28 cellular contexts compared by ENCODE assay signal in genomic region chr22:34015642-34016041, GRCh38.
"Had no signal": no experiment of that assay in that cellular context is flagged by ENCODE, and none has a peak within 500 bp of the region (broad histone marks: within the 10 kb centered on the region; RNA-seq: fewer than 3 reads in every experiment).

No MANE protein-coding gene starts in this region.

- H3K27me3 ChIP-seq: hepatocyte, ovary, stomach, testis, thyroid gland, transverse colon, upper lobe of left lung, vagina had no signal

- H3K36me3 ChIP-seq: left ventricle myocardium inferior, ovary, prostate gland, stomach, thyroid gland, transverse colon, upper lobe of left lung, vagina had no signal

- H3K79me2 ChIP-seq: hepatocyte had no signal

- ATAC-seq: mucosa of descending colon; naive thymus-derived CD4-positive, alpha-beta T cell; natural killer cell treated with Interleukin-12 subunit alpha and Interleukin-12 subunit beta and Interleukin-15 and Interleukin-18, amount 100 ng/mL, for 72 hours; right cardiac atrium; sciatic nerve; stimulated activated naive B cell treated with anti-CD40 and anti-IgM and Interleukin-4, amounts not matched to agents 10 μg/mL and 1 μg/mL and 100 μg/mL, for 72 hours; stimulated activated naive CD8-positive, alpha-beta T cell treated with anti-CD3 and anti-CD28 coated beads, Interleukin-15, Interleukin-2, amounts not matched to agents 100 U/mL and 50 U/mL, for 24 hours had no signal

- H3K4me3 ChIP-seq: hepatocyte, left ventricle myocardium inferior, lung, mucosa of descending colon, ovary, prostate gland, skin epidermis, stomach, testis, thyroid gland, transverse colon, upper lobe of left lung, vagina had no signal

- H3K4me1 ChIP-seq: left ventricle myocardium inferior, prostate gland, stomach, testis, thyroid gland, transverse colon, upper lobe of left lung, vagina had no signal

- H3K4me1 Mint-ChIP-seq: memory B cell; naive thymus-derived CD4-positive, alpha-beta T cell; stimulated activated naive B cell treated with anti-CD40 and anti-IgM and Interleukin-4, amounts not matched to agents 10 μg/mL and 1 μg/mL and 100 μg/mL, for 72 hours had no signal

- H2AFZ ChIP-seq: hepatocyte had no signal

- H3K36me3 Mint-ChIP-seq: stimulated activated naive B cell treated with anti-CD40 and anti-IgM and Interleukin-4, amounts not matched to agents 10 μg/mL and 1 μg/mL and 100 μg/mL, for 72 hours had no signal

- H3K27ac ChIP-seq: hepatocyte, left ventricle myocardium inferior, ovary, prostate gland, skin epidermis, stomach, testis, thyroid gland, transverse colon, upper lobe of left lung, vagina had no signal

- H3K4me2 ChIP-seq: hepatocyte had no signal

- H3K27ac Mint-ChIP-seq: memory B cell; naive thymus-derived CD4-positive, alpha-beta T cell; natural killer cell treated with Interleukin-12 subunit alpha and Interleukin-12 subunit beta and Interleukin-15 and Interleukin-18, amount 100 ng/mL, for 72 hours; stimulated activated naive B cell treated with anti-CD40 and anti-IgM and Interleukin-4, amounts not matched to agents 10 μg/mL and 1 μg/mL and 100 μg/mL, for 72 hours had no signal

- H3K9me3 ChIP-seq: ovary, prostate gland, testis, thyroid gland, vagina had no signal

- H3K4me3 Mint-ChIP-seq: memory B cell; naive thymus-derived CD4-positive, alpha-beta T cell; natural killer cell treated with Interleukin-12 subunit alpha and Interleukin-12 subunit beta and Interleukin-15 and Interleukin-18, amount 100 ng/mL, for 72 hours; stimulated activated naive B cell treated with anti-CD40 and anti-IgM and Interleukin-4, amounts not matched to agents 10 μg/mL and 1 μg/mL and 100 μg/mL, for 72 hours had no signal

- DNase-seq: islet precursor cell; left ventricle myocardium inferior; midbrain; mucosa of descending colon; naive thymus-derived CD4-positive, alpha-beta T cell; ovary; posterior cingulate gyrus; retina; right cardiac atrium; stimulated activated CD4-positive, alpha-beta T cell treated with anti-CD3 and anti-CD28 coated beads, Interleukin-12 subunit alpha, Interleukin-12 subunit beta, amount 100 ng/mL, for 4 hours; stimulated activated CD4-positive, alpha-beta T cell treated with anti-CD3 and anti-CD28 coated beads, Interleukin-15, amount 100 ng/mL, for 24 hours; stimulated activated CD4-positive, alpha-beta T cell treated with anti-CD3 and anti-CD28 coated beads, Interleukin-2, amount 100 ng/mL, for 24 hours; stimulated activated CD4-positive, alpha-beta T cell treated with anti-CD3 and anti-CD28 coated beads, Interleukin-4, amount 100 ng/mL, for 1 hour; stimulated activated naive B cell treated with anti-CD40 and anti-IgM and Interleukin-4, amounts not matched to agents 10 μg/mL and 1 μg/mL and 100 μg/mL, for 72 hours; stimulated activated naive CD8-positive, alpha-beta T cell treated with anti-CD3 and anti-CD28 coated beads, Interleukin-15, Interleukin-2, amounts not matched to agents 100 U/mL and 50 U/mL, for 24 hours; stomach; testis; thyroid gland; transverse colon; upper lobe of left lung had no signal
